Comparison of ENCODE assay signal across 8 cellular contexts in genomic region chr1:161612322-161613141, GRCh38. TPM values are rescaled to one million over a fixed set of nuclear protein-coding genes. Genes with fewer than 3 reads are reported as not detected.
DNase-seq lines count a peak whose midpoint lies in the region; ATAC-seq and TF ChIP-seq lines count a peak whose summit lies in the region.
"Not testable (repeated sequence)": the region's sequence is repeated elsewhere in the genome, so short reads cannot be mapped to it uniquely, and the experiment has no call there.

No MANE protein-coding gene starts in this region.

- peak overlapping the region; percentile 82 for H3K4me3 Mint-ChIP-seq in progenitor cell of endocrine pancreas (ENCODE audit: low read depth)

- in situ Hi-C loops in astrocyte of the cerebellum (cut with HindIII; ENCODE audit: low sequenced_read_pairs), result not testable (repeated sequence)

- WGBS in right cardiac atrium, result 2% methylated on average over 50 of the region's 51 CpGs
- WGBS in upper lobe of left lung, 2 donors, result 5 to 7% methylated on average over 44 to 48 of the region's 51 CpGs

- DNase-seq in NCI-H1694 treated with DMSO at 0.1 percent for 48 hours (lab: John Stamatoyannopoulos, UW) (peak; percentile 91), T-helper 22 cell (ENCODE audit: low read depth) (peak; percentile 93), astrocyte of the cerebellum (ENCODE audit: low read depth) (peak; percentile 94), right cardiac atrium (peak; percentile 96 to 98 (median 97)), progenitor cell of endocrine pancreas (ENCODE audit: low spot score, unreplicated experiment) (peak; percentile 77), upper lobe of left lung (peak; percentile 95 to 96)

- not testable (repeated sequence) for TF ChIP-seq EP300 in upper lobe of left lung (IDR thresholded peaks at IDR 0.05)

- H3K27ac ChIP-seq in right cardiac atrium (ENCODE audit: low read length) (peak overlapping the region; percentile 54), upper lobe of left lung (peak overlapping the region; percentile 58 to 86 (median 78))

- peaks cover 30% of the 10 kb centered on the region for H3K27me3 Mint-ChIP-seq in progenitor cell of endocrine pancreas

- TF ChIP-seq POLR2A in upper lobe of left lung (IDR thresholded peaks at IDR 0.05), result not testable (repeated sequence)

- ATAC-seq in GM18498 (IDR thresholded peaks at IDR 0.05; ENCODE audit: unreplicated experiment) (peak; percentile 92), HG02884 (IDR thresholded peaks at IDR 0.05; ENCODE audit: unreplicated experiment) (peak; percentile 90), right cardiac atrium (peak; percentile 98), upper lobe of left lung (ENCODE audit: low FRiP score in 2 of 2) (peak; percentile 94 to 97)

- not testable (repeated sequence) for H3K9me3 ChIP-seq in right cardiac atrium (ENCODE audit: control insufficient read depth, low read length); upper lobe of left lung

- peak overlapping the region; percentile 98 for H3K27ac Mint-ChIP-seq in progenitor cell of endocrine pancreas

- intact Hi-C loops in right cardiac atrium (cut with DNase I), result not testable (repeated sequence)

- not testable (repeated sequence) for H3K4me1 ChIP-seq in right cardiac atrium (ENCODE audit: control insufficient read depth, insufficient read depth, low read length); upper lobe of left lung

- not testable (repeated sequence) for H3K36me3 Mint-ChIP-seq in progenitor cell of endocrine pancreas (ENCODE audit: insufficient read depth)

- H3K36me3 ChIP-seq in upper lobe of left lung, result not testable (repeated sequence)

- not testable (repeated sequence) for H3K27me3 ChIP-seq in right cardiac atrium (ENCODE audit: control insufficient read depth, insufficient read depth); upper lobe of left lung

- H3K4me3 ChIP-seq in astrocyte of the cerebellum (ENCODE audit: low read depth, low read length) (peak overlapping the region; percentile 42), right cardiac atrium (ENCODE audit: low read length) (peak overlapping the region; percentile 75), upper lobe of left lung (peak overlapping the region in 3 of 4 donors; percentile 36 to 50 (median 47))

- not testable (repeated sequence) for TF ChIP-seq CTCF in astrocyte of the cerebellum (IDR thresholded peaks at IDR 0.05; ENCODE audit: low read depth, low read length, missing control alignments); progenitor cell of endocrine pancreas (IDR thresholded peaks at IDR 0.05; ENCODE audit: unreplicated experiment); upper lobe of left lung (IDR thresholded peaks at IDR 0.05)

- not testable (repeated sequence) for H3K4me1 Mint-ChIP-seq in progenitor cell of endocrine pancreas (ENCODE audit: low read depth)

- not testable (repeated sequence) for H3K9me3 Mint-ChIP-seq in progenitor cell of endocrine pancreas (ENCODE audit: low read depth)

RNA-seq across cellular contexts. Expression of gene FCGR3B, which starts 18.4 kb away (rescaled TPM):
- 1 to 10 TPM; 3.0 to 4.6 (median 3.9) TPM for total RNA-seq in right cardiac atrium
- polyA plus RNA-seq in right cardiac atrium, result 0.29 TPM
- total RNA-seq in progenitor cell of endocrine pancreas, result not detected in 2 replicates
- 10 to 100 TPM in 5 of 6 donors, 1 to 10 TPM in 1; 6.3 to 59.2 (median 20.4) TPM for total RNA-seq in upper lobe of left lung

RNA-seq across cellular contexts. Expression of gene FCGR2B, which starts 50.4 kb away (rescaled TPM):
- total RNA-seq in right cardiac atrium (10 to 100 TPM in 2 of 4 donors, 1 to 10 TPM in 2; 3.7 to 21.7 (median 9.7) TPM), progenitor cell of endocrine pancreas (0.36 and 0.55 TPM in 2 replicates), upper lobe of left lung (10 to 100 TPM in 4 of 6 donors, 1 to 10 TPM in 2; 5.4 to 33.9 (median 22.0) TPM)
- polyA plus RNA-seq in right cardiac atrium, result 3.3 TPM

Comparison
In these comparisons a context has a peak if more than half of its experiments do, and no peak if none do; other contexts are left out.
1. Peak in every context shown above with its lines: DNase-seq, ATAC-seq, H3K4me3 ChIP-seq and H3K27ac ChIP-seq.